1 cellular context compared by ENCODE assay signal in genomic region chr13:28408235-28408848, GRCh38.
TF ChIP-seq lines count a peak whose summit lies in the region.

No MANE protein-coding gene starts in this region.

TF ChIP-seq in K562, 482 proteins besides CTCF, POLR2A, EP300 and RAD21 (continued from another document and continues in another):
- TF ChIP-seq, protein P1, sequence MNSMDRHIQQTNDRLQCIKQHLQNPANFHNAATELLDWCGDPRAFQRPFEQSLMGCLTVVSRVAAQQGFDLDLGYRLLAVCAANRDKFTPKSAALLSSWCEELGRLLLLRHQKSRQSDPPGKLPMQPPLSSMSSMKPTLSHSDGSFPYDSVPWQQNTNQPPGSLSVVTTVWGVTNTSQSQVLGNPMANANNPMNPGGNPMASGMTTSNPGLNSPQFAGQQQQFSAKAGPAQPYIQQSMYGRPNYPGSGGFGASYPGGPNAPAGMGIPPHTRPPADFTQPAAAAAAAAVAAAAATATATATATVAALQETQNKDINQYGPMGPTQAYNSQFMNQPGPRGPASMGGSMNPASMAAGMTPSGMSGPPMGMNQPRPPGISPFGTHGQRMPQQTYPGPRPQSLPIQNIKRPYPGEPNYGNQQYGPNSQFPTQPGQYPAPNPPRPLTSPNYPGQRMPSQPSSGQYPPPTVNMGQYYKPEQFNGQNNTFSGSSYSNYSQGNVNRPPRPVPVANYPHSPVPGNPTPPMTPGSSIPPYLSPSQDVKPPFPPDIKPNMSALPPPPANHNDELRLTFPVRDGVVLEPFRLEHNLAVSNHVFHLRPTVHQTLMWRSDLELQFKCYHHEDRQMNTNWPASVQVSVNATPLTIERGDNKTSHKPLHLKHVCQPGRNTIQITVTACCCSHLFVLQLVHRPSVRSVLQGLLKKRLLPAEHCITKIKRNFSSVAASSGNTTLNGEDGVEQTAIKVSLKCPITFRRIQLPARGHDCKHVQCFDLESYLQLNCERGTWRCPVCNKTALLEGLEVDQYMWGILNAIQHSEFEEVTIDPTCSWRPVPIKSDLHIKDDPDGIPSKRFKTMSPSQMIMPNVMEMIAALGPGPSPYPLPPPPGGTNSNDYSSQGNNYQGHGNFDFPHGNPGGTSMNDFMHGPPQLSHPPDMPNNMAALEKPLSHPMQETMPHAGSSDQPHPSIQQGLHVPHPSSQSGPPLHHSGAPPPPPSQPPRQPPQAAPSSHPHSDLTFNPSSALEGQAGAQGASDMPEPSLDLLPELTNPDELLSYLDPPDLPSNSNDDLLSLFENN (IDR thresholded peaks at IDR 0.05; ENCODE audit: low read depth in 2 of 2, low read length in 2 of 2) = peak in 1 of 2 experiments; percentile 94; a peak in 2 of 4 replicates
- TF ChIP-seq, protein P2, sequence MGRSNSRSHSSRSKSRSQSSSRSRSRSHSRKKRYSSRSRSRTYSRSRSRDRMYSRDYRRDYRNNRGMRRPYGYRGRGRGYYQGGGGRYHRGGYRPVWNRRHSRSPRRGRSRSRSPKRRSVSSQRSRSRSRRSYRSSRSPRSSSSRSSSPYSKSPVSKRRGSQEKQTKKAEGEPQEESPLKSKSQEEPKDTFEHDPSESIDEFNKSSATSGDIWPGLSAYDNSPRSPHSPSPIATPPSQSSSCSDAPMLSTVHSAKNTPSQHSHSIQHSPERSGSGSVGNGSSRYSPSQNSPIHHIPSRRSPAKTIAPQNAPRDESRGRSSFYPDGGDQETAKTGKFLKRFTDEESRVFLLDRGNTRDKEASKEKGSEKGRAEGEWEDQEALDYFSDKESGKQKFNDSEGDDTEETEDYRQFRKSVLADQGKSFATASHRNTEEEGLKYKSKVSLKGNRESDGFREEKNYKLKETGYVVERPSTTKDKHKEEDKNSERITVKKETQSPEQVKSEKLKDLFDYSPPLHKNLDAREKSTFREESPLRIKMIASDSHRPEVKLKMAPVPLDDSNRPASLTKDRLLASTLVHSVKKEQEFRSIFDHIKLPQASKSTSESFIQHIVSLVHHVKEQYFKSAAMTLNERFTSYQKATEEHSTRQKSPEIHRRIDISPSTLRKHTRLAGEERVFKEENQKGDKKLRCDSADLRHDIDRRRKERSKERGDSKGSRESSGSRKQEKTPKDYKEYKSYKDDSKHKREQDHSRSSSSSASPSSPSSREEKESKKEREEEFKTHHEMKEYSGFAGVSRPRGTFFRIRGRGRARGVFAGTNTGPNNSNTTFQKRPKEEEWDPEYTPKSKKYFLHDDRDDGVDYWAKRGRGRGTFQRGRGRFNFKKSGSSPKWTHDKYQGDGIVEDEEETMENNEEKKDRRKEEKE (IDR thresholded peaks at IDR 0.05; ENCODE audit: borderline replicate concordance in 1 of 2, control insufficient read depth in 1 of 2, low read depth in 2 of 2, low read length in 1 of 2) = no peak
- no peak for TF ChIP-seq CBX1 (IDR thresholded peaks at IDR 0.05; ENCODE audit: low read depth)
- TF ChIP-seq, protein P3, sequence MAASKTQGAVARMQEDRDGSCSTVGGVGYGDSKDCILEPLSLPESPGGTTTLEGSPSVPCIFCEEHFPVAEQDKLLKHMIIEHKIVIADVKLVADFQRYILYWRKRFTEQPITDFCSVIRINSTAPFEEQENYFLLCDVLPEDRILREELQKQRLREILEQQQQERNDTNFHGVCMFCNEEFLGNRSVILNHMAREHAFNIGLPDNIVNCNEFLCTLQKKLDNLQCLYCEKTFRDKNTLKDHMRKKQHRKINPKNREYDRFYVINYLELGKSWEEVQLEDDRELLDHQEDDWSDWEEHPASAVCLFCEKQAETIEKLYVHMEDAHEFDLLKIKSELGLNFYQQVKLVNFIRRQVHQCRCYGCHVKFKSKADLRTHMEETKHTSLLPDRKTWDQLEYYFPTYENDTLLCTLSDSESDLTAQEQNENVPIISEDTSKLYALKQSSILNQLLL (CRISPR knock-in tag; IDR thresholded peaks at IDR 0.05; ENCODE audit: borderline replicate concordance) = no peak
- TF ChIP-seq ZNF121 (CRISPR knock-in tag; conservative IDR thresholded peaks at IDR 0.05) = no peak
- TF ChIP-seq, protein P4, sequence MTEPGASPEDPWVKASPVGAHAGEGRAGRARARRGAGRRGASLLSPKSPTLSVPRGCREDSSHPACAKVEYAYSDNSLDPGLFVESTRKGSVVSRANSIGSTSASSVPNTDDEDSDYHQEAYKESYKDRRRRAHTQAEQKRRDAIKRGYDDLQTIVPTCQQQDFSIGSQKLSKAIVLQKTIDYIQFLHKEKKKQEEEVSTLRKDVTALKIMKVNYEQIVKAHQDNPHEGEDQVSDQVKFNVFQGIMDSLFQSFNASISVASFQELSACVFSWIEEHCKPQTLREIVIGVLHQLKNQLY (CRISPR knock-in tag; conservative IDR thresholded peaks at IDR 0.05) = no peak
- 0 out of 2 replicates have a peak, but pooled peaks have one; percentile 47 for TF ChIP-seq PTBP1 (IDR thresholded peaks at IDR 0.05; ENCODE audit: low read depth, low read length)
- TF ChIP-seq FOXO4 (CRISPR knock-in tag; IDR thresholded peaks at IDR 0.05) = no peak
- no peak for TF ChIP-seq KAT8 (IDR thresholded peaks at IDR 0.05; ENCODE audit: low read depth)
- TF ChIP-seq TSHZ1 (CRISPR knock-in tag; IDR thresholded peaks at IDR 0.05) = no peak
- TF ChIP-seq ZNF644 (tag; IDR thresholded peaks at IDR 0.05; ENCODE audit: low read depth) = peak; percentile 77; the same call in 1 of the 2 replicates
- TF ChIP-seq, protein P5, sequence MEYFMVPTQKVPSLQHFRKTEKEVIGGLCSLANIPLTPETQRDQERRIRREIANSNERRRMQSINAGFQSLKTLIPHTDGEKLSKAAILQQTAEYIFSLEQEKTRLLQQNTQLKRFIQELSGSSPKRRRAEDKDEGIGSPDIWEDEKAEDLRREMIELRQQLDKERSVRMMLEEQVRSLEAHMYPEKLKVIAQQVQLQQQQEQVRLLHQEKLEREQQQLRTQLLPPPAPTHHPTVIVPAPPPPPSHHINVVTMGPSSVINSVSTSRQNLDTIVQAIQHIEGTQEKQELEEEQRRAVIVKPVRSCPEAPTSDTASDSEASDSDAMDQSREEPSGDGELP (CRISPR knock-in tag; IDR thresholded peaks at IDR 0.05; ENCODE audit: borderline replicate concordance) = peak; percentile 44; the same call in 1 of the 2 replicates
- no peak for TF ChIP-seq SMC3 (conservative IDR thresholded peaks at IDR 0.05; ENCODE audit: insufficient read depth, low read depth, low read length)
- no peak for TF ChIP-seq CHD2 (IDR thresholded peaks at IDR 0.05; ENCODE audit: low read depth, low read length)
- TF ChIP-seq, protein P6, sequence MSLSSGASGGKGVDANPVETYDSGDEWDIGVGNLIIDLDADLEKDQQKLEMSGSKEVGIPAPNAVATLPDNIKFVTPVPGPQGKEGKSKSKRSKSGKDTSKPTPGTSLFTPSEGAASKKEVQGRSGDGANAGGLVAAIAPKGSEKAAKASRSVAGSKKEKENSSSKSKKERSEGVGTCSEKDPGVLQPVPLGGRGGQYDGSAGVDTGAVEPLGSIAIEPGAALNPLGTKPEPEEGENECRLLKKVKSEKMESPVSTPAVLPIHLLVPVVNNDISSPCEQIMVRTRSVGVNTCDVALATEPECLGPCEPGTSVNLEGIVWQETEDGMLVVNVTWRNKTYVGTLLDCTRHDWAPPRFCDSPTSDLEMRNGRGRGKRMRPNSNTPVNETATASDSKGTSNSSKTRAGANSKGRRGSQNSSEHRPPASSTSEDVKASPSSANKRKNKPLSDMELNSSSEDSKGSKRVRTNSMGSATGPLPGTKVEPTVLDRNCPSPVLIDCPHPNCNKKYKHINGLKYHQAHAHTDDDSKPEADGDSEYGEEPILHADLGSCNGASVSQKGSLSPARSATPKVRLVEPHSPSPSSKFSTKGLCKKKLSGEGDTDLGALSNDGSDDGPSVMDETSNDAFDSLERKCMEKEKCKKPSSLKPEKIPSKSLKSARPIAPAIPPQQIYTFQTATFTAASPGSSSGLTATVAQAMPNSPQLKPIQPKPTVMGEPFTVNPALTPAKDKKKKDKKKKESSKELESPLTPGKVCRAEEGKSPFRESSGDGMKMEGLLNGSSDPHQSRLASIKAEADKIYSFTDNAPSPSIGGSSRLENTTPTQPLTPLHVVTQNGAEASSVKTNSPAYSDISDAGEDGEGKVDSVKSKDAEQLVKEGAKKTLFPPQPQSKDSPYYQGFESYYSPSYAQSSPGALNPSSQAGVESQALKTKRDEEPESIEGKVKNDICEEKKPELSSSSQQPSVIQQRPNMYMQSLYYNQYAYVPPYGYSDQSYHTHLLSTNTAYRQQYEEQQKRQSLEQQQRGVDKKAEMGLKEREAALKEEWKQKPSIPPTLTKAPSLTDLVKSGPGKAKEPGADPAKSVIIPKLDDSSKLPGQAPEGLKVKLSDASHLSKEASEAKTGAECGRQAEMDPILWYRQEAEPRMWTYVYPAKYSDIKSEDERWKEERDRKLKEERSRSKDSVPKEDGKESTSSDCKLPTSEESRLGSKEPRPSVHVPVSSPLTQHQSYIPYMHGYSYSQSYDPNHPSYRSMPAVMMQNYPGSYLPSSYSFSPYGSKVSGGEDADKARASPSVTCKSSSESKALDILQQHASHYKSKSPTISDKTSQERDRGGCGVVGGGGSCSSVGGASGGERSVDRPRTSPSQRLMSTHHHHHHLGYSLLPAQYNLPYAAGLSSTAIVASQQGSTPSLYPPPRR (CRISPR knock-in tag; IDR thresholded peaks at IDR 0.05; ENCODE audit: borderline replicate concordance) = no peak
- TF ChIP-seq, protein P7, sequence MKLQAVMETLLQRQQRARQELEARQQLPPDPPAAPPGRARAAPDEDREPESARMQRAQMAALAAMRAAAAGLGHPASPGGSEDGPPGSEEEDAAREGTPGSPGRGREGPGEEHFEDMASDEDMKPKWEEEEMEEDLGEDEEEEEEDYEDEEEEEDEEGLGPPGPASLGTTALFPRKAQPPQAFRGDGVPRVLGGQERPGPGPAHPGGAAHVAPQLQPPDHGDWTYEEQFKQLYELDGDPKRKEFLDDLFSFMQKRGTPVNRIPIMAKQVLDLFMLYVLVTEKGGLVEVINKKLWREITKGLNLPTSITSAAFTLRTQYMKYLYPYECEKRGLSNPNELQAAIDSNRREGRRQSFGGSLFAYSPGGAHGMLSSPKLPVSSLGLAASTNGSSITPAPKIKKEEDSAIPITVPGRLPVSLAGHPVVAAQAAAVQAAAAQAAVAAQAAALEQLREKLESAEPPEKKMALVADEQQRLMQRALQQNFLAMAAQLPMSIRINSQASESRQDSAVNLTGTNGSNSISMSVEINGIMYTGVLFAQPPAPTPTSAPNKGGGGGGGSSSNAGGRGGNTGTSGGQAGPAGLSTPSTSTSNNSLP (IDR thresholded peaks at IDR 0.05; ENCODE audit: borderline replicate concordance, low read depth, low read length) = no peak
- TF ChIP-seq ZNF384 (IDR thresholded peaks at IDR 0.05; ENCODE audit: low read depth, low read length) = no peak
- no peak for TF ChIP-seq ZNF592 (IDR thresholded peaks at IDR 0.05)
- TF ChIP-seq NFE2L1 (tag; IDR thresholded peaks at IDR 0.05; ENCODE audit: borderline replicate concordance, low read depth) = no peak
- no peak; the same call in 1 of the 2 replicates for TF ChIP-seq EHMT2 (IDR thresholded peaks at IDR 0.05)
- no peak for TF ChIP-seq BMI1 (IDR thresholded peaks at IDR 0.05; ENCODE audit: low read length)
